In the genomic region with DNA sequence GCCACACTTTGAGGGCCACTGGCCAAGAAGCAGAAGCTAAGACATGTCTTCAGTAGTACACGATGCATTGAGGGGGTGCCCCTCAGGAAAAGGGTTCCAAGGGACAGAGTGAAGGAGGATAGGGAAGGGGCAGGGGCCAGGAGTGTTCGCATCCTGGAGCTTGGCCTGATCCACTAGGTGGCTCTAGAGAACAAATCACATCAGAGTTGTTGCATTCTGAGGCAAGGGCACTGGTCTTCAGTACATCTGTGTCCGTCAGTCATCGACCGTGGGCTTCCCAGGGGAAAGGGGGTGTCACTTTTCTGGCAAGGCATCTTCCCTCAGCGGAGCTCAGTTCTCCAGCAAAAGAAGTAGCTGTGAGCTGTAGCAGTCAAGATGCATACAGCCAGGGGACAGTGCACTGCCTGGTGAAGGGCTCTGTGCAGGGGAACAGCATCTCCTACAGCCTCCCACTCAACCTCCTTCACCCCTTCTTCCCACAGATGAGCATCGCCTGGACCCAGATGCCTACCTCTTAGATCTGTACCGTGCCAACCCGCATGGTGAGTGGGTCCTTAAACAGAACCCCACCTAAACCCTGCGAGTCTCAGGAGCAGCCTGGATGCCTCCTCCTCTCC, we compare ENCODE assay signal across 9 cellular contexts. TPM values are rescaled to one million over a fixed set of nuclear protein-coding genes. Genes with fewer than 3 reads are reported as not detected.
DNase-seq lines count a peak whose midpoint lies in the region; ATAC-seq, FAIRE-seq and TF ChIP-seq lines count a peak whose summit lies in the region.
"Had no signal": no experiment of that assay in that cellular context is flagged by ENCODE, and none has a peak within 500 bp of the region (broad histone marks: within the 10 kb centered on the region; RNA-seq: fewer than 3 reads in every experiment).

No MANE protein-coding gene starts in this region.

- TF ChIP-seq CTCF in astrocyte (IDR thresholded peaks at IDR 0.05; ENCODE audit: insufficient read depth, low read depth, low read length) = peak; percentile 39

- no peaks in the 10 kb centered on the region for H3K36me3 ChIP-seq in astrocyte (ENCODE audit: insufficient read depth, low read length)

- DNase-seq in NCI-H2196 (lab: John Stamatoyannopoulos, UW; ENCODE audit: unreplicated experiment) = peak; percentile 24
- DNase-seq in NCI-H2196 treated with DMSO at 0.1 percent for 48 hours (lab: John Stamatoyannopoulos, UW; ENCODE audit: unreplicated experiment) = no peak
- DNase-seq in NCI-H1436 (lab: John Stamatoyannopoulos, UW) = peak; percentile 61
- DNase-seq in astrocyte (ENCODE audit: low read depth) = peak; percentile 6
- DNase-seq in medulla oblongata (ENCODE audit: extremely low spot score) = peak; percentile 60
- no peak for DNase-seq in NCI-H226
- no peak for DNase-seq in KG1 (lab: John Stamatoyannopoulos, UW)

- peaks cover 3% of the 10 kb centered on the region for H3K9me3 Mint-ChIP-seq in astrocyte (ENCODE audit: unreplicated experiment)

- no peaks in the 10 kb centered on the region for H3K4me1 ChIP-seq in astrocyte (ENCODE audit: insufficient read depth, low read length)

- no peak overlapping the region for H3K9ac ChIP-seq in astrocyte (ENCODE audit: low read length)

- no peaks in the 10 kb centered on the region for H3K79me2 ChIP-seq in astrocyte (ENCODE audit: insufficient read depth, low read length)

- no peaks in the 10 kb centered on the region for H4K20me1 ChIP-seq in astrocyte (ENCODE audit: insufficient read depth, low read length)

- no peak overlapping the region for H3K4me2 ChIP-seq in astrocyte (ENCODE audit: low read length)

- no peak for ATAC-seq in HG03378 (IDR thresholded peaks at IDR 0.05; ENCODE audit: unreplicated experiment)

- H3K27ac ChIP-seq in astrocyte (ENCODE audit: low read depth, low read length) = no peak overlapping the region

- H3K27me3 ChIP-seq in astrocyte (ENCODE audit: insufficient read depth, low read length) = peaks cover 41% of the 10 kb centered on the region

- FAIRE-seq in astrocyte (lab: Jason Lieb, UNC) = no peak

- H3K27me3 Mint-ChIP-seq in astrocyte (ENCODE audit: low read depth, unreplicated experiment) = peaks cover 60% of the 10 kb centered on the region

- no peak overlapping the region for H3K4me3 ChIP-seq in astrocyte (ENCODE audit: insufficient read depth, low read depth, low read length)

- H3K36me3 Mint-ChIP-seq in astrocyte (ENCODE audit: low read depth, unreplicated experiment) = no peaks in the 10 kb centered on the region

- H3K27ac Mint-ChIP-seq in astrocyte (ENCODE audit: unreplicated experiment) = no peak overlapping the region

- H3K4me1 Mint-ChIP-seq in astrocyte (ENCODE audit: low read depth, unreplicated experiment) = no peaks in the 10 kb centered on the region

- H2AFZ ChIP-seq in astrocyte (ENCODE audit: low read depth, low read length) = no peak overlapping the region

- no peak overlapping the region for H3K4me3 Mint-ChIP-seq in astrocyte (ENCODE audit: unreplicated experiment)

- H3K9me3 ChIP-seq in astrocyte (ENCODE audit: insufficient read depth, low read depth, low read length) = no peaks in the 10 kb centered on the region

RNA-seq across cellular contexts. Expression of gene ARHGAP40, which starts 47.8 kb away (rescaled TPM):
- total RNA-seq in astrocyte = 0.27 TPM in 1 of 2 replicates, not detected in the other
- total RNA-seq: activated CD8-positive, alpha-beta memory T cell treated with anti-CD3 and anti-CD28 coated beads for 36 hours had no signal

Comparison
In these comparisons a context has a peak if more than half of its experiments do, and no peak if none do; other contexts are left out.
1. DNase-seq: peak in NCI-H2196 (single experiment), NCI-H1436 (single experiment), astrocyte (single experiment) and medulla oblongata (single experiment); none in NCI-H2196 treated with DMSO at 0.1 percent for 48 hours (single experiment), NCI-H226 (single experiment) and KG1 (single experiment).